Comparison of ENCODE assay signal across 27 cellular contexts in the genomic region with DNA sequence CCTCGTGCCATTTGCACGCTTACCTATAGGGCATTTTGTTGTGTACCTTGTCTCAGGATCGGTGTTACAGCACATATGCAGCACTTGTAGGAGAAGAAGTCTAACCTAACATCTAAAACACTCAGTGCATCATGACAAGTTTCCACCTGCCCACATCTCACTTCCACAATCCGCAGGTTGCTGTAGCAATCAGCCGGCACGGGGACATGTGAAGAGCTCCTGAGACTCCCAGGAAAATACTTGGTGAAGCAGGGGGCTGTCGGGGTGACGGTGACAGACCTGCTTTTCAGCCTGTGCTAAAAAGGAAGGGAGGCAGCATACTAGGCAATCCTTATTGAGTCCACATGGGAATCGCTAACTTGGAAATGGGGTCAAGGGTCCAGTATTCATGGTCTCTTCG.
"Had no signal": no experiment of that assay in that cellular context is flagged by ENCODE, and none has a peak within 500 bp of the region (broad histone marks: within the 10 kb centered on the region; RNA-seq: fewer than 3 reads in every experiment).

No MANE protein-coding gene starts in this region.

- H3K27ac ChIP-seq: neural progenitor cell, ovary, parathyroid adenoma, psoas muscle, right lobe of liver, sigmoid colon, stomach, testis, tibial artery, transverse colon, upper lobe of right lung, uterus had no signal

- H3K36me3 ChIP-seq: neural progenitor cell, ovary, right lobe of liver, sigmoid colon, stomach, tibial artery, transverse colon, upper lobe of right lung, uterus had no signal

- H3K9me3 Mint-ChIP-seq: natural killer cell treated with Interleukin-12 subunit alpha and Interleukin-12 subunit beta and Interleukin-15 and Interleukin-18, amount 100 ng/mL, for 72 hours had no signal

- ATAC-seq: naive thymus-derived CD8-positive, alpha-beta T cell; psoas muscle; right cardiac atrium; right lobe of liver; stimulated activated effector memory CD8-positive, alpha-beta T cell treated with anti-CD3 and anti-CD28 coated beads, Interleukin-12 subunit alpha, Interleukin-12 subunit beta, amount 100 ng/mL, for 72 hours; stimulated activated naive B cell treated with anti-CD40 and anti-IgM and Interleukin-4, amounts not matched to agents 10 μg/mL and 1 μg/mL and 100 μg/mL, for 72 hours; upper lobe of right lung had no signal

- H3K4me1 Mint-ChIP-seq: nephron progenitor cell; neural progenitor cell; stimulated activated effector memory CD8-positive, alpha-beta T cell treated with anti-CD3 and anti-CD28 coated beads, Interleukin-12 subunit alpha, Interleukin-12 subunit beta, amount 100 ng/mL, for 72 hours had no signal

- H3K36me3 Mint-ChIP-seq: natural killer cell treated with Interleukin-12 subunit alpha and Interleukin-12 subunit beta and Interleukin-15 and Interleukin-18, amount 100 ng/mL, for 72 hours; stimulated activated effector memory CD8-positive, alpha-beta T cell treated with anti-CD3 and anti-CD28 coated beads, Interleukin-12 subunit alpha, Interleukin-12 subunit beta, amount 100 ng/mL, for 72 hours; stimulated activated naive B cell treated with anti-CD40 and anti-IgM and Interleukin-4, amounts not matched to agents 10 μg/mL and 1 μg/mL and 100 μg/mL, for 72 hours; type B pancreatic cell had no signal

- H3K27ac Mint-ChIP-seq: naive thymus-derived CD8-positive, alpha-beta T cell; natural killer cell treated with Interleukin-12 subunit alpha and Interleukin-12 subunit beta and Interleukin-15 and Interleukin-18, amount 100 ng/mL, for 72 hours; nephron progenitor cell; neural progenitor cell; progenitor cell of endocrine pancreas; stimulated activated effector memory CD8-positive, alpha-beta T cell treated with anti-CD3 and anti-CD28 coated beads, Interleukin-12 subunit alpha, Interleukin-12 subunit beta, amount 100 ng/mL, for 72 hours; stimulated activated naive B cell treated with anti-CD40 and anti-IgM and Interleukin-4, amounts not matched to agents 10 μg/mL and 1 μg/mL and 100 μg/mL, for 72 hours; stimulated activated naive CD8-positive, alpha-beta T cell treated with anti-CD3 and anti-CD28 coated beads, Interleukin-15, Interleukin-2, amounts not matched to agents 100 ng/mL and 50 ng/mL, for 24 hours; type B pancreatic cell had no signal

- H3K27me3 ChIP-seq: neural progenitor cell, ovary, right lobe of liver, sigmoid colon, stomach, testis, tibial artery, transverse colon, upper lobe of right lung, uterus had no signal

- H3K4me3 ChIP-seq: neural progenitor cell, ovary, psoas muscle, right lobe of liver, sigmoid colon, stomach, testis, tibial artery, transverse colon, upper lobe of right lung, uterus had no signal

- H3K4me3 Mint-ChIP-seq: naive thymus-derived CD8-positive, alpha-beta T cell; natural killer cell treated with Interleukin-12 subunit alpha and Interleukin-12 subunit beta and Interleukin-15 and Interleukin-18, amount 100 ng/mL, for 72 hours; nephron progenitor cell; neural progenitor cell; stimulated activated effector memory CD8-positive, alpha-beta T cell treated with anti-CD3 and anti-CD28 coated beads, Interleukin-12 subunit alpha, Interleukin-12 subunit beta, amount 100 ng/mL, for 72 hours; stimulated activated naive B cell treated with anti-CD40 and anti-IgM and Interleukin-4, amounts not matched to agents 10 μg/mL and 1 μg/mL and 100 μg/mL, for 72 hours; stimulated activated naive CD8-positive, alpha-beta T cell treated with anti-CD3 and anti-CD28 coated beads, Interleukin-15, Interleukin-2, amounts not matched to agents 100 ng/mL and 50 ng/mL, for 24 hours; type B pancreatic cell had no signal

- DNase-seq: naive thymus-derived CD8-positive, alpha-beta T cell; nephron progenitor cell; ovary; psoas muscle; right cardiac atrium; right lobe of liver; sigmoid colon; small intestine; stimulated activated CD4-positive, alpha-beta T cell treated with anti-CD3 and anti-CD28 coated beads, Interleukin-15, amount 100 ng/mL, for 24 hours; stimulated activated CD4-positive, alpha-beta T cell treated with anti-CD3 and anti-CD28 coated beads, Interleukin-2, amount 100 ng/mL, for 24 hours; stimulated activated CD4-positive, alpha-beta T cell treated with anti-CD3 and anti-CD28 coated beads, Interleukin-2, amount 100 ng/mL, for 48 hours; stimulated activated CD4-positive, alpha-beta T cell treated with anti-CD3 and anti-CD28 coated beads, Interleukin-4, amount 100 ng/mL, for 24 hours; stimulated activated naive B cell treated with anti-CD40 and anti-IgM and Interleukin-4, amounts not matched to agents 10 μg/mL and 1 μg/mL and 100 μg/mL, for 72 hours; stimulated activated naive CD4-positive, alpha-beta T cell treated with Interleukin-2 at 50 U/mL for 16 hours; stomach; testis; tibial artery; transverse colon; upper lobe of right lung; uterus had no signal

- FAIRE-seq: small intestine had no signal

- H3K27me3 Mint-ChIP-seq: stimulated activated naive B cell treated with anti-CD40 and anti-IgM and Interleukin-4, amounts not matched to agents 10 μg/mL and 1 μg/mL and 100 μg/mL, for 72 hours; type B pancreatic cell had no signal
